ENCODE assay signal across 26 cellular contexts in genomic region chr4:54933579-54933978, GRCh38.
"Had no signal": no experiment of that assay in that cellular context is flagged by ENCODE, and none has a peak within 500 bp of the region (broad histone marks: within the 10 kb centered on the region; RNA-seq: fewer than 3 reads in every experiment).

No MANE protein-coding gene starts in this region.

- H3K36me3 ChIP-seq: stomach, suprapubic skin, thoracic aorta, thyroid gland, tibial artery, tibial nerve, transverse colon, upper lobe of left lung, upper lobe of right lung, uterus, vagina had no signal

- H3K27me3 ChIP-seq: testis, thyroid gland, tibial artery, tibial nerve, transverse colon, upper lobe of left lung, upper lobe of right lung, uterus, vagina had no signal

- H3K4me1 ChIP-seq: testis, thyroid gland, tibial artery, transverse colon, upper lobe of right lung, uterus had no signal

- ATAC-seq: stimulated activated effector memory CD8-positive, alpha-beta T cell treated with anti-CD3 and anti-CD28 coated beads, Interleukin-12 subunit alpha, Interleukin-12 subunit beta, amount 100 ng/mL, for 72 hours; stimulated activated memory B cell treated with anti-CD40 and anti-IgM and Interleukin-4, amounts not matched to agents 10 μg/mL and 1 μg/mL and 100 μg/mL, for 72 hours; stimulated activated naive B cell treated with anti-CD40 and anti-IgM and Interleukin-4, amounts not matched to agents 10 μg/mL and 1 μg/mL and 100 μg/mL, for 72 hours; stimulated activated naive CD8-positive, alpha-beta T cell treated with anti-CD3 and anti-CD28 coated beads, Interleukin-15, amount 100 ng/mL, for 72 hours; stimulated activated naive CD8-positive, alpha-beta T cell treated with anti-CD3 and anti-CD28 coated beads, Interleukin-15, Interleukin-2, amounts not matched to agents 100 U/mL and 50 U/mL, for 24 hours; upper lobe of right lung had no signal

- H3K4me3 ChIP-seq: stomach, suprapubic skin, testis, thoracic aorta, thyroid gland, tibial artery, tibial nerve, transverse colon, upper lobe of left lung, upper lobe of right lung, uterus, vagina had no signal

- H3K27ac ChIP-seq: stomach, suprapubic skin, testis, thoracic aorta, thyroid gland, tibial artery, tibial nerve, transverse colon, upper lobe of left lung, upper lobe of right lung, uterus, vagina had no signal

- DNase-seq: stimulated activated CD4-positive, alpha-beta T cell treated with anti-CD3 and anti-CD28 coated beads, Interleukin-2, amount 100 ng/mL, for 48 hours; stimulated activated CD4-positive, alpha-beta T cell treated with anti-CD3 and anti-CD28 coated beads, Interleukin-4, amount 100 ng/mL, for 1 hour; stimulated activated CD4-positive, alpha-beta T cell treated with anti-CD3 and anti-CD28 coated beads, Interleukin-4, amount 100 ng/mL, for 24 hours; stimulated activated CD4-positive, alpha-beta T cell treated with anti-CD3 and anti-CD28 coated beads, Interleukin-4, amount 100 ng/mL, for 4 hours; stimulated activated CD8-positive, alpha-beta memory T cell treated with anti-CD3 and anti-CD28 coated beads, Interleukin-4, amount 100 ng/mL, for 48 hours; stimulated activated naive B cell treated with anti-CD40 and anti-IgM and Interleukin-4, amounts not matched to agents 10 μg/mL and 1 μg/mL and 100 μg/mL, for 72 hours; stimulated activated naive CD4-positive, alpha-beta T cell; stimulated activated naive CD4-positive, alpha-beta T cell treated with Interleukin-2 at 50 U/mL for 16 hours; stimulated activated naive CD8-positive, alpha-beta T cell treated with anti-CD3 and anti-CD28 coated beads, Interleukin-15, amount 100 ng/mL, for 72 hours; stimulated activated naive CD8-positive, alpha-beta T cell treated with anti-CD3 and anti-CD28 coated beads, Interleukin-15, Interleukin-2, amounts not matched to agents 100 U/mL and 50 U/mL, for 24 hours; stomach; substantia nigra; testis; thyroid gland; tibial artery; transverse colon; trophoblast cell; upper lobe of left lung; upper lobe of right lung; uterus had no signal

- H3K9me3 ChIP-seq: stomach, suprapubic skin, testis, thoracic aorta, thyroid gland, tibial artery, tibial nerve, transverse colon, upper lobe of left lung, upper lobe of right lung, uterus, vagina had no signal
